Comparison of ENCODE assay signal across 10 cellular contexts in genomic region chr5:157870837-157871834, GRCh38. TPM values are rescaled to one million over a fixed set of nuclear protein-coding genes. Genes with fewer than 3 reads are reported as not detected.
DNase-seq lines count a peak whose midpoint lies in the region; ATAC-seq, FAIRE-seq and TF ChIP-seq lines count a peak whose summit lies in the region.
"Had no signal": no experiment of that assay in that cellular context is flagged by ENCODE, and none has a peak within 500 bp of the region (broad histone marks: within the 10 kb centered on the region; RNA-seq: fewer than 3 reads in every experiment).

No MANE protein-coding gene starts in this region.

- DNase-seq in A549 (ENCODE audit: low read depth in 1 of 2, low spot score in 1 of 2) (peak; percentile 76 to 93), GM12865 (ENCODE audit: low read depth) (peak; percentile 20), RKO (ENCODE audit: low spot score) (peak; percentile 64), fibroblast of peridontal ligament (ENCODE audit: extremely low read depth) (peak; percentile 25), NCI-H2227 (lab: John Stamatoyannopoulos, UW; ENCODE audit: unreplicated experiment) (no peak), NCI-H2081 treated with DMSO at 0.1 percent for 48 hours (lab: John Stamatoyannopoulos, UW) (no peak)
- DNase-seq: naive B cell had no signal

- H3K27ac ChIP-seq in A549, result peak overlapping the region; percentile 83 to 91

- TF ChIP-seq POLR2A in A549 (IDR thresholded peaks at IDR 0.05; ENCODE audit: low read length), result no peak

- TF ChIP-seq RAD21 in A549 (conservative IDR thresholded peaks at IDR 0.05 in 1 of 2, IDR thresholded peaks at IDR 0.05 in 1 of 2), result no peak

- peak; percentile 18 for FAIRE-seq in A549 (lab: Jason Lieb, UNC)

- POLR2A ChIA-PET in A549 (lab: Yijun Ruan, JAX), result interaction anchor here (1.5 to 1.9 kb wide), 2 partner anchors 12 to 15 kb away, joined by 3 to 13 read pairs; partner anchors contain the start of gene CLINT1

- H3K4me3 ChIP-seq in A549 (no peak overlapping the region), GM12865 (ENCODE audit: low read depth, low read length) (no peak overlapping the region)
- H3K4me3 ChIP-seq: HAP-1 had no signal

- H3K4me2 ChIP-seq in A549, result peak overlapping the region; percentile 83

- TF ChIP-seq CTCF in A549 (IDR thresholded peaks at IDR 0.05) (peak; percentile 16; the same call in 1 of the 3 replicates), GM12865 (IDR thresholded peaks at IDR 0.05; ENCODE audit: insufficient read depth, low read depth, low read length, missing control alignments) (no peak)

- ATAC-seq in A549 (peak; percentile 85 to 95), HG02588 (IDR thresholded peaks at IDR 0.05; ENCODE audit: unreplicated experiment) (no peak), GM18867 (IDR thresholded peaks at IDR 0.05; ENCODE audit: unreplicated experiment) (no peak)

- H3K4me1 ChIP-seq in A549, result peaks cover 34% of the 10 kb centered on the region

- CTCF ChIA-PET in A549 (lab: Yijun Ruan, JAX), result interaction anchor here (1.0 to 2.6 kb wide), 6 partner anchors 12 to 124 kb away, joined by 3 to 16 read pairs (median 4); partner anchors contain the start of gene CLINT1

- TF ChIP-seq EP300 in A549 (IDR thresholded peaks at IDR 0.05), result peak in 1 of 2 experiments; percentile 69; a peak in 2 of 5 replicates

- H3K9me3 ChIP-seq in A549, result 0 out of 3 replicates have a peak, but pooled peaks cover 5% of the 10 kb centered on the region
- H3K9me3 ChIP-seq: HAP-1 had no signal

- WGBS in A549 (ENCODE audit: missing lambda C conversion rate), result 11% methylated on average over 7 of the region's 7 CpGs

TF ChIP-seq in A549, 52 proteins besides CTCF, POLR2A, EP300 and RAD21:
- TF ChIP-seq MYC (IDR thresholded peaks at IDR 0.05; ENCODE audit: borderline replicate concordance, low read length) (0 out of 2 replicates have a peak, but pooled peaks have one; percentile 22), JUN (IDR thresholded peaks at IDR 0.05) (peak; percentile 49 to 50; a peak in 3 of 5 replicates), NFE2L2 (conservative IDR thresholded peaks at IDR 0.05; ENCODE audit: low read length) (peak; percentile 41; the same call in 1 of the 2 replicates), BCL3 (IDR thresholded peaks at IDR 0.05) (0 out of 3 replicates have a peak, but pooled peaks have one; percentile 48), JUNB (IDR thresholded peaks at IDR 0.05) (peak; percentile 75), NPAS2 (CRISPR knock-in tag; IDR thresholded peaks at IDR 0.05; ENCODE audit: borderline replicate concordance) (no peak), ZFP36 (IDR thresholded peaks at IDR 0.05; ENCODE audit: borderline replicate concordance, partially characterized antibody) (no peak), CEBPB (IDR thresholded peaks at IDR 0.05) (peak; percentile 88 to 94), MAFK (IDR thresholded peaks at IDR 0.05; ENCODE audit: partially characterized antibody) (peak; percentile 83), FOSL2 (IDR thresholded peaks at IDR 0.05) (peak; percentile 66), FOSL2 (CRISPR knock-in tag; IDR thresholded peaks at IDR 0.05) (peak; percentile 79)
- TF ChIP-seq, protein P1, sequence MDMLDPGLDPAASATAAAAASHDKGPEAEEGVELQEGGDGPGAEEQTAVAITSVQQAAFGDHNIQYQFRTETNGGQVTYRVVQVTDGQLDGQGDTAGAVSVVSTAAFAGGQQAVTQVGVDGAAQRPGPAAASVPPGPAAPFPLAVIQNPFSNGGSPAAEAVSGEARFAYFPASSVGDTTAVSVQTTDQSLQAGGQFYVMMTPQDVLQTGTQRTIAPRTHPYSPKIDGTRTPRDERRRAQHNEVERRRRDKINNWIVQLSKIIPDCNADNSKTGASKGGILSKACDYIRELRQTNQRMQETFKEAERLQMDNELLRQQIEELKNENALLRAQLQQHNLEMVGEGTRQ (IDR thresholded peaks at IDR 0.05), result no peak
- TF ChIP-seq, protein P2, sequence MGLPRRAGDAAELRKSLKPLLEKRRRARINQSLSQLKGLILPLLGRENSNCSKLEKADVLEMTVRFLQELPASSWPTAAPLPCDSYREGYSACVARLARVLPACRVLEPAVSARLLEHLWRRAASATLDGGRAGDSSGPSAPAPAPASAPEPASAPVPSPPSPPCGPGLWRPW (IDR thresholded peaks at IDR 0.05), result peak; percentile 70
- TF ChIP-seq, protein P3, sequence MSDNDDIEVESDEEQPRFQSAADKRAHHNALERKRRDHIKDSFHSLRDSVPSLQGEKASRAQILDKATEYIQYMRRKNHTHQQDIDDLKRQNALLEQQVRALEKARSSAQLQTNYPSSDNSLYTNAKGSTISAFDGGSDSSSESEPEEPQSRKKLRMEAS (IDR thresholded peaks at IDR 0.05), result 0 out of 2 replicates have a peak, but pooled peaks have one; percentile 28

RNA-seq across cellular contexts. Expression of gene CLINT1, which starts 12.2 kb away (rescaled TPM):
- 185 and 240 TPM in 2 replicates for polyA plus RNA-seq in A549 (2011; rRNA removed)
- 98.2 and 145 TPM in 2 replicates for polyA plus RNA-seq in A549 (2012; cell fraction: cytosol; rRNA removed)
- polyA plus RNA-seq in A549 (2012; cell fraction: nucleus; rRNA removed), result 117 and 204 TPM in 2 replicates
- polyA plus RNA-seq in A549 (2017; fragmentation: RNase III; extraction: RNeasy Plus Mini Kit Qiagen cat#74134 plus additional on column Dnase treatment), result 89.7 to 93.1 TPM (median 92.0 TPM) in 3 replicates
- polyA minus RNA-seq in A549 (2011; rRNA and poly(A)+ RNA removed), result 342 and 417 TPM in 2 replicates

Comparison
In these comparisons a context has a peak if more than half of its experiments do, and no peak if none do; other contexts are left out.
1. ATAC-seq: peak in A549 (2 of 2); none in HG02588 (single experiment) and GM18867 (single experiment).
2. DNase-seq: peak in A549 (2 of 2), GM12865 (single experiment), RKO (single experiment) and fibroblast of peridontal ligament (single experiment); none in NCI-H2227 (single experiment) and NCI-H2081 treated with DMSO at 0.1 percent for 48 hours (single experiment).